ENCODE assay signal across 18 cellular contexts in the genomic region with DNA sequence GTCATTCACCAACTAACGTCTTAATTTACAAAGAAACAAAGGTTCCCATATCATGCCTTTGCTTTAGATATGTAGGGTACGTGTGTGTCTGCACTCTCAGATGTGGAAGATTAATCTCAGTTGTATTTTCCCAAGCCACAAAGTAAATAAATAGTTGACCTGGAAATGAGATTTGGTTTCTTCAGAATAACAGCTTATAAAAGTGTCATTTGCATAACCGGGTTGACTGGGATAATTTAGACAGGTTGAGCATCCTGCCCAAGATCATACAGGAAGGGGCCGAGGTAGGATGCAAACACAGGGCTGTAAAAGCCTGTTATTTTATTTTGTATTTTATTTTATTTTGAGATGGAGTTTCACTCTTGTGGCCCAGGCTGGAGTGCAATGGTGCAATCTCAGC. TPM values are rescaled to one million over a fixed set of nuclear protein-coding genes. Genes with fewer than 3 reads are reported as not detected.
DNase-seq lines count a peak whose midpoint lies in the region; ATAC-seq, FAIRE-seq and TF ChIP-seq lines count a peak whose summit lies in the region.
"Had no signal": no experiment of that assay in that cellular context is flagged by ENCODE, and none has a peak within 500 bp of the region (broad histone marks: within the 10 kb centered on the region; RNA-seq: fewer than 3 reads in every experiment).

No MANE protein-coding gene starts in this region.

- no peaks in the 10 kb centered on the region for H3K9me3 Mint-ChIP-seq in CD4-positive, CD25-positive, alpha-beta regulatory T cell
- no peaks in the 10 kb centered on the region for H3K9me3 Mint-ChIP-seq in activated naive CD4-positive, alpha-beta T cell treated with anti-CD3 and anti-CD28 coated beads, Interleukin-2, amount 50 U/mL, for 72 hours

- peaks cover 64% of the 10 kb centered on the region for H3K36me3 Mint-ChIP-seq in CD4-positive, CD25-positive, alpha-beta regulatory T cell
- H3K36me3 Mint-ChIP-seq in activated naive CD4-positive, alpha-beta T cell treated with anti-CD3 and anti-CD28 coated beads, Interleukin-2, amount 50 U/mL, for 72 hours = peaks cover 51 to 66% of the 10 kb centered on the region in 2 donors

- peak overlapping the region; percentile 81 to 91 (median 84) for H3K4me3 Mint-ChIP-seq in CD4-positive, CD25-positive, alpha-beta regulatory T cell

- no peak for TF ChIP-seq CTCF in prostate gland (IDR thresholded peaks at IDR 0.05)

- H3K4me1 ChIP-seq in CD4-positive, CD25-positive, alpha-beta regulatory T cell (ENCODE audit: control insufficient read depth, insufficient read depth, low read length, poor library complexity, severe bottlenecking) = peaks cover 66% of the 10 kb centered on the region
- peaks cover 2% of the 10 kb centered on the region for H3K4me1 ChIP-seq in prostate gland (replicated peaks)
- H3K4me1 ChIP-seq: gastrocnemius medialis, psoas muscle had no signal

- peak overlapping the region; percentile 94 for H3K27ac ChIP-seq in CD4-positive, CD25-positive, alpha-beta regulatory T cell (ENCODE audit: insufficient read depth, low read length, poor library complexity, severe bottlenecking)
- peak overlapping the region; percentile 82 to 88 for H3K27ac ChIP-seq in prostate gland
- H3K27ac ChIP-seq: gastrocnemius medialis, psoas muscle had no signal

- intact Hi-C loops in prostate gland (cut with DNase I) = no loop called here

- H3K4me1 Mint-ChIP-seq in CD4-positive, CD25-positive, alpha-beta regulatory T cell = peaks cover 29 to 93% (median 65%) of the 10 kb centered on the region in 4 donors

- peak overlapping the region; percentile 98 to 99 (median 99) for H3K27ac Mint-ChIP-seq in CD4-positive, CD25-positive, alpha-beta regulatory T cell
- H3K27ac Mint-ChIP-seq in activated naive CD4-positive, alpha-beta T cell treated with anti-CD3 and anti-CD28 coated beads, Interleukin-2, amount 50 U/mL, for 72 hours = peak overlapping the region; percentile 92 to 93

- peak; percentile 14 for FAIRE-seq in GM12892 (lab: Jason Lieb, UNC)
- FAIRE-seq: TTC549 had no signal

- H3K36me3 ChIP-seq in CD4-positive, CD25-positive, alpha-beta regulatory T cell (ENCODE audit: control insufficient read depth, insufficient read depth, low read length) = peaks cover 56% of the 10 kb centered on the region
- no peaks in the 10 kb centered on the region for H3K36me3 ChIP-seq in prostate gland

- H3K4me3 ChIP-seq in CD4-positive, CD25-positive, alpha-beta regulatory T cell (ENCODE audit: low read depth, low read length) = peak overlapping the region; percentile 74
- H3K4me3 ChIP-seq in prostate gland = no peak overlapping the region
- H3K4me3 ChIP-seq: BLaER1 treated with 17β-estradiol and CSF1 and Interleukin-3, amounts not matched to agents 10 nM and 100 nM; gastrocnemius medialis; left lung; psoas muscle had no signal

- no peak for DNase-seq in CD4-positive, CD25-positive, alpha-beta regulatory T cell
- DNase-seq in GM12892 (ENCODE audit: insufficient read length) (no peak), prostate gland (ENCODE audit: low spot score) (no peak), NCI-H2081 treated with DMSO at 0.1 percent for 48 hours (lab: John Stamatoyannopoulos, UW) (no peak)
- no peak for DNase-seq in activated naive CD4-positive, alpha-beta T cell treated with anti-CD3 and anti-CD28 coated beads, Interleukin-2, amount 50 U/mL, for 72 hours (ENCODE audit: low spot score in 2 of 2)
- DNase-seq: DMS79 treated with DMSO at 0.1 percent for 48 hours; gastrocnemius medialis; left lung; NCI-H446 treated with DMSO at 0.1 percent for 48 hours; psoas muscle; stimulated activated CD4-positive, alpha-beta T cell treated with anti-CD3 and anti-CD28 coated beads, Interleukin-12 subunit alpha, Interleukin-12 subunit beta, amount 100 ng/mL, for 4 hours had no signal

- H3K27me3 Mint-ChIP-seq in CD4-positive, CD25-positive, alpha-beta regulatory T cell = no peaks in the 10 kb centered on the region

- no peaks in the 10 kb centered on the region for H3K9me3 ChIP-seq in CD4-positive, CD25-positive, alpha-beta regulatory T cell (ENCODE audit: control insufficient read depth in 2 of 2, low read length in 2 of 2)
- no peaks in the 10 kb centered on the region for H3K9me3 ChIP-seq in prostate gland
- H3K9me3 ChIP-seq: BLaER1 treated with 17β-estradiol and CSF1 and Interleukin-3, amounts not matched to agents 10 nM and 100 nM; gastrocnemius medialis; left lung; psoas muscle had no signal

- TF ChIP-seq POLR2A in GM12892 (IDR thresholded peaks at IDR 0.05; ENCODE audit: low read depth, low read length) (no peak), prostate gland (IDR thresholded peaks at IDR 0.05) (no peak), GM18505 (IDR thresholded peaks at IDR 0.05; ENCODE audit: borderline replicate concordance, extremely low read depth, insufficient read depth, insufficient read length) (no peak)

- WGBS in prostate gland = 55% methylated on average over 4 of the region's 4 CpGs

- no peaks in the 10 kb centered on the region for H3K27me3 ChIP-seq in CD4-positive, CD25-positive, alpha-beta regulatory T cell (ENCODE audit: control insufficient read depth, insufficient read depth, low read length)
- H3K27me3 ChIP-seq in prostate gland (replicated peaks; ENCODE audit: insufficient read depth) = no peaks in the 10 kb centered on the region
- H3K27me3 ChIP-seq: BLaER1 treated with 17β-estradiol and CSF1 and Interleukin-3, amounts not matched to agents 10 nM and 100 nM; gastrocnemius medialis; left lung had no signal

- ATAC-seq in CD4-positive, CD25-positive, alpha-beta regulatory T cell (ENCODE audit: low read depth in 2 of 2) = no peak
- ATAC-seq in activated naive CD4-positive, alpha-beta T cell treated with anti-CD3 and anti-CD28 coated beads, Interleukin-2, amount 50 U/mL, for 72 hours = no peak
- ATAC-seq in GM18505 (IDR thresholded peaks at IDR 0.05; ENCODE audit: unreplicated experiment) (no peak), GM21447 (IDR thresholded peaks at IDR 0.05; ENCODE audit: unreplicated experiment) (no peak)
- ATAC-seq: gastrocnemius medialis, psoas muscle had no signal

RNA-seq across cellular contexts. Expression of gene ATG16L1, which starts 19.5 kb away (rescaled TPM):
- total RNA-seq in CD4-positive, CD25-positive, alpha-beta regulatory T cell = 125 TPM
- polyA plus RNA-seq in CD4-positive, CD25-positive, alpha-beta regulatory T cell = 10 to 100 TPM; 15.2 to 23.5 (median 19.0) TPM
- 9.2 TPM for polyA plus RNA-seq in GM12892 (2012; ENCODE audit: missing spikeins)
- total RNA-seq in activated naive CD4-positive, alpha-beta T cell treated with anti-CD3 and anti-CD28 coated beads, Interleukin-2, amount 50 U/mL, for 72 hours = 10 to 100 TPM; 30.6 to 34.2 TPM
- 10 to 100 TPM; 58.3 to 67.7 TPM for total RNA-seq in prostate gland

RNA-seq across cellular contexts. Expression of gene SAG, which starts 36.7 kb away (rescaled TPM):
- 1.7 TPM for total RNA-seq in CD4-positive, CD25-positive, alpha-beta regulatory T cell
- polyA plus RNA-seq in CD4-positive, CD25-positive, alpha-beta regulatory T cell = not detected
- not detected for polyA plus RNA-seq in GM12892 (2012; ENCODE audit: missing spikeins)
- under 1 TPM in 1 of 2 donors, not detected in 1; 0.05 TPM for total RNA-seq in activated naive CD4-positive, alpha-beta T cell treated with anti-CD3 and anti-CD28 coated beads, Interleukin-2, amount 50 U/mL, for 72 hours
- under 1 TPM in 1 of 2 donors, not detected in 1; 0.45 TPM for total RNA-seq in prostate gland
- total RNA-seq: chondrocyte, left lung, LHCN-M2, myocyte, psoas muscle had no signal
- polyA plus RNA-seq: psoas muscle had no signal
